13 cellular contexts compared by ENCODE assay signal in the genomic region with DNA sequence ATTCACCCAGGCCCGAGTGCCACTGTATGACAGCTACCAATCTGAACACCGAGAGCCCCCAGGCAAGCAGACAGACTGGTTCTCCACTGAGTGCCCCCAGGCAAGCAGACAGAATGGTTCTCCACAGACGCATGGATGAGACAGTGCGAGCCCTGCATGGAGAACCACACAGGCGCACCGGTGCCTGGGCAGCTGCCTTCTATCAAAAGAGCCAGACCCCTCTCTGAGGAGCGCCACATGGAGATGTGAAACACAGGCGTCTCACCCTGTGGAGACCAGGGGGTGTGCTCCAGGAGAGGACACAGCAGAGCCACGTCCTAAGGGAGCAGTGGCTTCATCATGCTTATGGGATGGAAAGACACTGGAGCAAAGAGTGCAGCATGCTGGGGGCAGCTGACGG.
"Had no signal": no experiment of that assay in that cellular context is flagged by ENCODE, and none has a peak within 500 bp of the region (broad histone marks: within the 10 kb centered on the region; RNA-seq: fewer than 3 reads in every experiment).

No MANE protein-coding gene starts in this region.

- H3K4me1 ChIP-seq: pancreas had no signal

- H3K4me3 ChIP-seq: heart right ventricle, pancreas had no signal

- ATAC-seq: heart right ventricle; naive thymus-derived CD8-positive, alpha-beta T cell; pancreas had no signal

- H3K27ac ChIP-seq: pancreas had no signal

- DNase-seq: activated B cell treated with CpG ODN at 0.5 μM for 24 hours; activated CD4-positive, alpha-beta memory T cell treated with anti-CD3 and anti-CD28 coated beads for 36 hours; activated CD4-positive, alpha-beta T cell treated with anti-CD3 and anti-CD28 coated beads for 4 hours; activated T-cell treated with anti-CD3 and anti-CD28 coated beads for 4 hours; foreskin melanocyte; heart right ventricle; mesendoderm; naive thymus-derived CD8-positive, alpha-beta T cell; pancreas; stimulated activated CD4-positive, alpha-beta T cell treated with anti-CD3 and anti-CD28 coated beads, Interleukin-12 subunit alpha, Interleukin-12 subunit beta, amount 100 ng/mL, for 4 hours; stimulated activated CD4-positive, alpha-beta T cell treated with anti-CD3 and anti-CD28 coated beads, Interleukin-1b, Interleukin-23, amount 100 ng/mL, for 48 hours; stimulated activated CD8-positive, alpha-beta memory T cell treated with anti-CD3 and anti-CD28 coated beads, Interleukin-4, amount 100 ng/mL, for 48 hours; stimulated activated naive CD4-positive, alpha-beta T cell treated with Interleukin-2 at 50 U/mL for 16 hours had no signal

- H3K9me3 ChIP-seq: heart right ventricle, pancreas had no signal

- H3K27me3 ChIP-seq: heart right ventricle, pancreas had no signal
